17 cellular contexts compared by ENCODE assay signal in the genomic region with DNA sequence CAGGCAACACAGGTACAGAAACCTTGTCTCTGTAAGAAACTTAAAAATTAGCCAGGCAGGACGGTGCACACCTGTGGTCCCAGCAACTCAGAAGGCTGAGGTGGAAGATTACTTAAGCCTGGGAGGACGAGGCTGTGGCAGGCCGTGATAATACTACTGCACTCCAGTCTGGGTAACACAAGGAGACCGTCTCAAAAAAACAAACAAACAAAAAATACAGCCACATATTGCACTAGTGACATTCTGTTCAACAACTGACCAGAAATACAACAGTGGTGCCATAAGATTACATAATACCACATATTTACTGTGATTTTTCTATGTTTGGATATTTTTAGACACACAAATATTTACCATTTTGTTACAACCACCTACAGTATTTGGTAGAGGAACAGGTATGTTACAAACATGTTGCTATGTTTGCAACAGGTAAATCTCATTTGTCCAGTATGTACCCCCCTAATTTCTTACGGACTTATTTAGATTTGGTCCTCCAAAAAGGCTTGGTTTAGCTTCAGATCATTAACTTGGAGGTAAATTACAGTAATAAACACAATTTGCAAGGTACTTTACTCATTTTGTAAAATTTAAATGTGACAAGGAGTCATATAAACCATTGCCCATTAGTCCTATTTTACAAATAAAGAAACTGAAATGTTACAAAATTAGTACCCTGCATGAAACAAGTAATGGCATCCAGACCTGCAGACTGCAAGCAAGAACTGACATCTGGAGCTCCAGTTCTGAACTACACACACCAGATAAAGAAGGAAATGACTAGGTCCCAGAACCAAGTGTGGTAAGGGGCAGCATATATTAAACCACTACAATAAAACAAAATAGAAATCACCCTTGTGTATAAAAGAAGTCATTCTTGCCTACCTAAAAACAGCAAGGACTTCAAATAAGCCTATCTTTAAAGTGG. TPM values are rescaled to one million over a fixed set of nuclear protein-coding genes. Genes with fewer than 3 reads are reported as not detected.
DNase-seq lines count a peak whose midpoint lies in the region; ATAC-seq, FAIRE-seq and TF ChIP-seq lines count a peak whose summit lies in the region.
"Had no signal": no experiment of that assay in that cellular context is flagged by ENCODE, and none has a peak within 500 bp of the region (broad histone marks: within the 10 kb centered on the region; RNA-seq: fewer than 3 reads in every experiment).

No MANE protein-coding gene starts in this region.

- DNase-seq in GM12865 (ENCODE audit: low read depth): peak; percentile 54
- no peak for DNase-seq in GM19239 (ENCODE audit: insufficient read length, low spot score)
- DNase-seq in RWPE1 (ENCODE audit: low spot score): no peak
- no peak for DNase-seq in NCI-H2227 (lab: John Stamatoyannopoulos, UW; ENCODE audit: unreplicated experiment)
- DNase-seq in esophagus squamous epithelium (lab: John Stamatoyannopoulos, UW): no peak
- DNase-seq: activated B cell treated with CpG ODN at 0.5 μM for 24 hours; activated naive CD4-positive, alpha-beta T cell treated with Interleukin-2 at 50 U/mL for 16 hours; MG63; NCI-H524 treated with DMSO at 0.1 percent for 48 hours; SHP77; stimulated activated CD4-positive, alpha-beta T cell treated with anti-CD3 and anti-CD28 coated beads, Interleukin-2, amount 100 ng/mL, for 48 hours had no signal

- CTCF ChIA-PET in RWPE1 (lab: Yijun Ruan, JAX): interaction anchor here (0.6 kb wide), 1 partner anchor 49 kb away, joined by 4 read pairs; no protein-coding TSS in a partner anchor

- no peak for TF ChIP-seq POLR2A in esophagus squamous epithelium (IDR thresholded peaks at IDR 0.05)

- TF ChIP-seq CTCF in GM12865 (IDR thresholded peaks at IDR 0.05; ENCODE audit: insufficient read depth, low read depth, low read length, missing control alignments): no peak
- TF ChIP-seq CTCF in RWPE1 (conservative IDR thresholded peaks at IDR 0.05; ENCODE audit: low read depth): no peak
- TF ChIP-seq CTCF in esophagus squamous epithelium (IDR thresholded peaks at IDR 0.05): no peak

- POLR2A ChIA-PET in RWPE1 (lab: Yijun Ruan, JAX; ENCODE audit: low non-redundant PET): no interaction called here

- no peaks in the 10 kb centered on the region for H3K9me3 ChIP-seq in esophagus squamous epithelium
- H3K9me3 ChIP-seq: MG63 had no signal

- no peaks in the 10 kb centered on the region for H3K27me3 ChIP-seq in esophagus squamous epithelium
- H3K27me3 ChIP-seq: MG63 had no signal

- H3K4me3 ChIP-seq in GM12865 (ENCODE audit: low read depth, low read length) (no peak overlapping the region), esophagus squamous epithelium (no peak overlapping the region)
- H3K4me3 ChIP-seq: coronary artery, lung, MG63 had no signal

- intact Hi-C loops in esophagus squamous epithelium (cut with DNase I): no loop called here

- FAIRE-seq in GM19239 (lab: Jason Lieb, UNC): peak; percentile 80

- H3K36me3 ChIP-seq in esophagus squamous epithelium: peaks cover 0 to 17% (median 0%) of the 10 kb centered on the region in 3 donors

- WGBS in esophagus squamous epithelium, 2 donors: 75 to 96% methylated on average over 5 of the region's 5 CpGs

- H3K27ac ChIP-seq in RWPE1: no peak overlapping the region
- no peak overlapping the region for H3K27ac ChIP-seq in esophagus squamous epithelium
- H3K27ac ChIP-seq: coronary artery, parathyroid adenoma had no signal

- ATAC-seq in HG02678 (IDR thresholded peaks at IDR 0.05; ENCODE audit: unreplicated experiment) (peak; percentile 82), HG03565 (IDR thresholded peaks at IDR 0.05; ENCODE audit: unreplicated experiment) (peak; percentile 67), HG03097 (IDR thresholded peaks at IDR 0.05; ENCODE audit: low FRiP score, unreplicated experiment) (no peak)

- peaks cover 0 to 54% (median 0%) of the 10 kb centered on the region in 3 donors for H3K4me1 ChIP-seq in esophagus squamous epithelium

RNA-seq across cellular contexts. Expression of a gene that starts 36.8 kb away (rescaled TPM):
- 100 to 1,000 TPM in 2 of 4 donors, 10 to 100 TPM in 2; 84.8 to 174 (median 125) TPM for total RNA-seq in esophagus squamous epithelium

RNA-seq across cellular contexts. Expression of a gene that starts 37.3 kb away (rescaled TPM):
- total RNA-seq in esophagus squamous epithelium: 1 to 10 TPM in 3 of 4 donors, under 1 TPM in 1; 0.79 to 2.7 (median 1.3) TPM
